ENCODE assay signal across 25 cellular contexts in genomic region chr16:13913374-13914292, GRCh38. TPM values are rescaled to one million over a fixed set of nuclear protein-coding genes. Genes with fewer than 3 reads are reported as not detected.
DNase-seq lines count a peak whose midpoint lies in the region; ATAC-seq, FAIRE-seq and TF ChIP-seq lines count a peak whose summit lies in the region.
"Had no signal": no experiment of that assay in that cellular context is flagged by ENCODE, and none has a peak within 500 bp of the region (broad histone marks: within the 10 kb centered on the region; RNA-seq: fewer than 3 reads in every experiment).

No MANE protein-coding gene starts in this region.

- FAIRE-seq in HepG2 (lab: Jason Lieb, UNC), result no peak
- FAIRE-seq: D721Med, HTR-8/SVneo had no signal

- H3K4me1 ChIP-seq in left ventricle myocardium inferior, result peaks cover 18% of the 10 kb centered on the region
- peaks cover 0 to 14% of the 10 kb centered on the region in 2 donors for H3K4me1 ChIP-seq in ascending aorta
- peaks cover 59% of the 10 kb centered on the region for H3K4me1 ChIP-seq in HepG2 (ENCODE audit: insufficient read depth, low read length)
- peaks cover 6 to 22% (median 19%) of the 10 kb centered on the region in 3 donors for H3K4me1 ChIP-seq in skeletal muscle tissue (ENCODE audit: control insufficient read depth in 3 of 3, insufficient read depth in 3 of 3, low read length in 3 of 3)
- no peaks in the 10 kb centered on the region for H3K4me1 ChIP-seq in mammary epithelial cell (ENCODE audit: insufficient read depth, low read length)
- no peaks in the 10 kb centered on the region for H3K4me1 ChIP-seq in neural progenitor cell

- dilution Hi-C loops in mammary epithelial cell (cut with HindIII; ENCODE audit: low sequenced_read_pairs), result no loop called here

- no peak overlapping the region for H2AFZ ChIP-seq in HepG2 (ENCODE audit: low read length)
- H2AFZ ChIP-seq in mammary epithelial cell (ENCODE audit: low read depth, low read length), result no peak overlapping the region
- no peak overlapping the region for H2AFZ ChIP-seq in neural progenitor cell (replicated peaks)

- peak overlapping the region; percentile 58 for H3K4me2 ChIP-seq in HepG2 (ENCODE audit: low read depth, low read length)
- H3K4me2 ChIP-seq in mammary epithelial cell (ENCODE audit: insufficient read depth, low read depth, low read length), result no peak overlapping the region
- H3K4me2 ChIP-seq in neural progenitor cell, result no peak overlapping the region
- H3K4me2 ChIP-seq: SK-N-SH had no signal

- no peaks in the 10 kb centered on the region for H4K20me1 ChIP-seq in HepG2 (ENCODE audit: insufficient read depth, low read length)
- no peaks in the 10 kb centered on the region for H4K20me1 ChIP-seq in mammary epithelial cell (ENCODE audit: insufficient read depth, low read length)
- H4K20me1 ChIP-seq in neural progenitor cell (ENCODE audit: low read depth), result no peaks in the 10 kb centered on the region

- H3K27ac ChIP-seq in left ventricle myocardium inferior (replicated peaks) (peak overlapping the region; percentile 34), ascending aorta (peak overlapping the region; percentile 17 to 38), HepG2 (ENCODE audit: extremely low read length, insufficient read depth, low read length) (peak overlapping the region; percentile 20), skeletal muscle tissue (ENCODE audit: low read depth, low read length) (no peak overlapping the region), mammary epithelial cell (ENCODE audit: insufficient read depth, low read depth, low read length) (no peak overlapping the region), neural progenitor cell (no peak overlapping the region)
- H3K27ac ChIP-seq: 22Rv1, RWPE1 had no signal

- H3K27ac Mint-ChIP-seq in neural progenitor cell, result no peak overlapping the region
- H3K27ac Mint-ChIP-seq: HFFc6 had no signal

- no peaks in the 10 kb centered on the region for H3K36me3 ChIP-seq in left ventricle myocardium inferior
- no peaks in the 10 kb centered on the region for H3K36me3 ChIP-seq in ascending aorta
- no peaks in the 10 kb centered on the region for H3K36me3 ChIP-seq in HepG2 (replicated peaks in 1 of 2; ENCODE audit: control insufficient read depth in 1 of 2, insufficient read depth in 2 of 2, low read length in 2 of 2)
- no peaks in the 10 kb centered on the region for H3K36me3 ChIP-seq in skeletal muscle tissue (ENCODE audit: control insufficient read depth in 3 of 3, insufficient read depth in 3 of 3, low read length in 3 of 3)
- H3K36me3 ChIP-seq in mammary epithelial cell (ENCODE audit: insufficient read depth, low read length), result no peaks in the 10 kb centered on the region
- no peaks in the 10 kb centered on the region for H3K36me3 ChIP-seq in neural progenitor cell
- H3K36me3 ChIP-seq: HAP-1 had no signal

- H3K36me3 Mint-ChIP-seq in neural progenitor cell, result no peaks in the 10 kb centered on the region

- POLR2A ChIA-PET in HepG2 (lab: Yijun Ruan, JAX), result no interaction called here

- in situ Hi-C loops in HepG2 (cut with HindIII; ENCODE audit: extremely low pct_ligation_motif_present, low pct_unique_long_range_greater_than_20kb) (no loop called here), mammary epithelial cell (cut with MboI; ENCODE audit: low sequenced_read_pairs in 2 of 2) (no loop called here)

- no peak overlapping the region for H3K9ac ChIP-seq in HepG2 (ENCODE audit: insufficient read depth, low read depth, low read length)
- H3K9ac ChIP-seq in skeletal muscle tissue (ENCODE audit: low read depth in 1 of 3, low read length in 3 of 3), result peak overlapping the region in 2 of 3 donors; percentile 28
- no peak overlapping the region for H3K9ac ChIP-seq in mammary epithelial cell (ENCODE audit: insufficient read depth, low read length)
- no peak overlapping the region for H3K9ac ChIP-seq in neural progenitor cell
- H3K9ac ChIP-seq: SK-N-SH had no signal

- H3K9me3 ChIP-seq in left ventricle myocardium inferior (replicated peaks) (peaks cover 13% of the 10 kb centered on the region), ascending aorta (peaks cover 0 to 5% of the 10 kb centered on the region in 2 donors), HepG2 (ENCODE audit: low read length) (peaks cover 8% of the 10 kb centered on the region), skeletal muscle tissue (ENCODE audit: control insufficient read depth in 3 of 3, low read length in 3 of 3) (peaks cover 0 to 3% (median 0%) of the 10 kb centered on the region in 3 donors), mammary epithelial cell (replicated peaks; ENCODE audit: insufficient read depth, low read length) (peaks cover 4% of the 10 kb centered on the region), neural progenitor cell (ENCODE audit: low read depth) (no peaks in the 10 kb centered on the region)
- H3K9me3 ChIP-seq: SK-N-SH had no signal

- WGBS in HepG2 (ENCODE audit: low lambda C conversion rate), result 29% methylated on average over 7 of the region's 7 CpGs
- WGBS in mammary epithelial cell (ENCODE audit: low coverage, missing lambda C conversion rate), result 38% methylated on average over 7 of the region's 7 CpGs

- peaks cover 3% of the 10 kb centered on the region for H3K4me1 Mint-ChIP-seq in neural progenitor cell

- H3K4me3 Mint-ChIP-seq in neural progenitor cell, result no peak overlapping the region
- H3K4me3 Mint-ChIP-seq: HFFc6 had no signal

- CTCF ChIA-PET in HepG2 (lab: Yijun Ruan, JAX; ENCODE audit: low intra/inter-chr PET ratio, low total read pairs) (no interaction called here), mammary epithelial cell (lab: Charles Lee; ENCODE audit: low non-redundant PET) (no interaction called here)

- peaks cover 5% of the 10 kb centered on the region for H3K27me3 Mint-ChIP-seq in neural progenitor cell (ENCODE audit: insufficient read depth, low read depth)

- peaks cover 7% of the 10 kb centered on the region for H3K27me3 ChIP-seq in left ventricle myocardium inferior (ENCODE audit: low read depth)
- H3K27me3 ChIP-seq in ascending aorta, result no peaks in the 10 kb centered on the region
- no peaks in the 10 kb centered on the region for H3K27me3 ChIP-seq in HepG2 (ENCODE audit: control insufficient read depth in 1 of 2, insufficient read depth in 2 of 2, low read length in 2 of 2)
- H3K27me3 ChIP-seq in skeletal muscle tissue (ENCODE audit: control insufficient read depth in 3 of 3, insufficient read depth in 3 of 3, low read length in 3 of 3), result peaks cover 0 to 2% (median 0%) of the 10 kb centered on the region in 3 donors
- H3K27me3 ChIP-seq in mammary epithelial cell (ENCODE audit: insufficient read depth, low read length), result no peaks in the 10 kb centered on the region
- H3K27me3 ChIP-seq in neural progenitor cell, result no peaks in the 10 kb centered on the region

- no peaks in the 10 kb centered on the region for H3K79me2 ChIP-seq in HepG2 (ENCODE audit: insufficient read depth, low read length)
- H3K79me2 ChIP-seq in mammary epithelial cell (ENCODE audit: insufficient read depth, low read length), result no peaks in the 10 kb centered on the region
- no peaks in the 10 kb centered on the region for H3K79me2 ChIP-seq in neural progenitor cell (ENCODE audit: low read depth)

- intact Hi-C loops in left ventricle myocardium inferior (cut with micrococcal nuclease), result no loop called here
- intact Hi-C loops in Right ventricle myocardium inferior (cut with DNase I), result no loop called here
- intact Hi-C loops in ascending aorta (cut with DNase I), result loop anchor here (10.0 kb wide), 1 partner anchor 591 kb away; no protein-coding TSS in a partner anchor
- intact Hi-C loops in HepG2 (cut with micrococcal nuclease; ENCODE audit: unreplicated experiment), result no loop called here
- intact Hi-C loops in mammary epithelial cell (cut with micrococcal nuclease), result no loop called here

- no peak for TF ChIP-seq RAD21 in HepG2 (CRISPR knock-in tag; IDR thresholded peaks at IDR 0.05)

- H3F3A ChIP-seq in neural progenitor cell (ENCODE audit: low read depth), result peaks cover 6% of the 10 kb centered on the region

- no peak for TF ChIP-seq CTCF in left ventricle myocardium inferior (IDR thresholded peaks at IDR 0.05; ENCODE audit: borderline replicate concordance)
- no peak for TF ChIP-seq CTCF in ascending aorta (IDR thresholded peaks at IDR 0.05)
- no peak for TF ChIP-seq CTCF in HepG2 (CRISPR knock-in tag; IDR thresholded peaks at IDR 0.05)
- TF ChIP-seq CTCF in mammary epithelial cell (conservative IDR thresholded peaks at IDR 0.05 in 1 of 2, IDR thresholded peaks at IDR 0.05 in 1 of 2; ENCODE audit: extremely low read depth in 1 of 2, insufficient read depth in 1 of 2, low read depth in 1 of 2, low read length in 2 of 2), result no peak
- TF ChIP-seq CTCF in neural progenitor cell (IDR thresholded peaks at IDR 0.05), result no peak

- no peak overlapping the region for H3K4me3 ChIP-seq in left ventricle myocardium inferior
- H3K4me3 ChIP-seq in ascending aorta, result no peak overlapping the region
- H3K4me3 ChIP-seq in HepG2 (replicated peaks in 1 of 3; ENCODE audit: insufficient read depth in 1 of 3, low read depth in 2 of 3, low read length in 3 of 3), result peak overlapping the region in 2 of 3 experiments; percentile 4 to 5; a peak in 2 of 6 replicates
- H3K4me3 ChIP-seq in skeletal muscle tissue (ENCODE audit: low read length in 3 of 3), result peak overlapping the region in 1 of 3 donors; percentile 6
- no peak overlapping the region for H3K4me3 ChIP-seq in mammary epithelial cell (replicated peaks in 1 of 3; ENCODE audit: insufficient read depth in 1 of 3, low read depth in 2 of 3, low read length in 3 of 3)
- H3K4me3 ChIP-seq in neural progenitor cell, result no peak overlapping the region
- H3K4me3 ChIP-seq: HAP-1 had no signal

- peaks cover 16% of the 10 kb centered on the region for H3K9me3 Mint-ChIP-seq in neural progenitor cell

- TF ChIP-seq EP300 in HepG2 (IDR thresholded peaks at IDR 0.05; ENCODE audit: low read depth in 2 of 2, low read length in 2 of 2), result no peak
- TF ChIP-seq EP300 in HepG2 (CRISPR knock-in tag; IDR thresholded peaks at IDR 0.05; ENCODE audit: borderline replicate concordance), result no peak

- BruUV-seq in HepG2 (replicated peaks; lab: Mats Ljungman, UMichigan) (no TSS peak), mammary epithelial cell (replicated peaks; lab: Mats Ljungman, UMichigan) (no TSS peak)

- ATAC-seq in Right ventricle myocardium inferior (no peak), HepG2 (peak; percentile 50)

- no peak for TF ChIP-seq POLR2A in HepG2 (IDR thresholded peaks at IDR 0.05; ENCODE audit: insufficient read depth in 1 of 2, low read depth in 2 of 2, low read length in 2 of 2)

- no peak for DNase-seq in left ventricle myocardium inferior
- no peak for DNase-seq in Right ventricle myocardium inferior (ENCODE audit: missing footprints)
- no peak for DNase-seq in ascending aorta (ENCODE audit: low spot score in 2 of 2)
- DNase-seq in HepG2 (ENCODE audit: low spot score), result no peak
- no peak for DNase-seq in NOMO-1 treated with dmso at 0.1 percent for 144 hours (lab: John Stamatoyannopoulos, UW; ENCODE audit: unreplicated experiment)
- DNase-seq in mammary epithelial cell, result no peak
- DNase-seq in neural progenitor cell (ENCODE audit: low spot score), result no peak
- DNase-seq: ACHN, GOT3, HFFc6, NCI-H1092 treated with DMSO at 0.1 percent for 48 hours, NCI-H1436 treated with DMSO at 0.1 percent for 48 hours, NCI-H187 treated with DMSO at 0.1 percent for 48 hours, NCI-H446, NCI-H524 treated with DMSO at 0.1 percent for 48 hours, NCI-H82, SHP77 treated with DMSO at 0.1 percent for 48 hours, SK-N-SH, SW 1271 had no signal

RNA-seq across cellular contexts. Expression of gene ERCC4, which starts 6.3 kb away (rescaled TPM):
- total RNA-seq in left ventricle myocardium inferior (8.2 TPM), Right ventricle myocardium inferior (7.2 TPM), ascending aorta (6.2 TPM), HepG2 (2016; rRNA removed; fragmentation: Illumina TruSeq; extraction: Trizol) (15.2 and 27.9 TPM in 2 replicates), skeletal muscle tissue (6.8 TPM), mammary epithelial cell (10 to 100 TPM in 1 of 2 donors, 1 to 10 TPM in 1; 9.7 to 13.1 TPM), neural progenitor cell (ENCODE audit: low replicate concordance) (7.7 and 11.4 TPM in 2 replicates)
- 15.7 and 17.8 TPM in 2 replicates for total RNA-seq in HepG2 (2016; cell fraction: cytosol; rRNA removed; fragmentation: Illumina TruSeq; extraction: Trizol; ENCODE audit: low read depth)
- 15.2 and 33.1 TPM in 2 replicates for total RNA-seq in HepG2 (2016; cell fraction: insoluble cytoplasmic fraction; rRNA removed; fragmentation: Illumina TruSeq; extraction: Trizol)
- total RNA-seq in HepG2 (2016; cell fraction: membrane; rRNA removed; fragmentation: Illumina TruSeq; extraction: Trizol), result 5.6 and 5.8 TPM in 2 replicates
- 13.3 and 14.1 TPM in 2 replicates for total RNA-seq in HepG2 (2016; cell fraction: nucleus; rRNA removed; fragmentation: Illumina TruSeq; extraction: Trizol)
- polyA plus RNA-seq in HepG2 (2011; rRNA removed) (5.4 and 5.7 TPM in 2 replicates), mammary epithelial cell (2.5 TPM)
- polyA plus RNA-seq in HepG2 (2011; cell fraction: cytosol; rRNA removed), result 1.7 and 2.7 TPM in 2 replicates
- 3.0 and 4.3 TPM in 2 replicates for polyA plus RNA-seq in HepG2 (2011; cell fraction: nucleus; rRNA removed)
- 6.4 and 8.2 TPM in 2 replicates for polyA plus RNA-seq in HepG2 (2012)
- 0.23 and 0.35 TPM in 2 replicates for polyA plus RNA-seq in HepG2 (2016; cell fraction: cytosol; fragmentation: Illumina TruSeq; extraction: Trizol; ENCODE audit: low read depth)
- polyA plus RNA-seq in HepG2 (2016; cell fraction: insoluble cytoplasmic fraction; fragmentation: Illumina TruSeq; extraction: Trizol; ENCODE audit: low read depth), result 8.7 and 9.8 TPM in 2 replicates
- polyA plus RNA-seq in HepG2 (2016; cell fraction: membrane; fragmentation: Illumina TruSeq; extraction: Trizol; ENCODE audit: low read depth), result 0.58 and 0.98 TPM in 2 replicates
- polyA plus RNA-seq in HepG2 (2016; cell fraction: nucleus; fragmentation: Illumina TruSeq; extraction: Trizol; ENCODE audit: insufficient read depth, low read depth), result 8.7 and 13.2 TPM in 2 replicates
- 26.2 and 26.7 TPM in 2 replicates for polyA minus RNA-seq in HepG2 (2011; rRNA and poly(A)+ RNA removed; ENCODE audit: low replicate concordance)
- 19.2 and 21.1 TPM in 2 replicates for polyA minus RNA-seq in HepG2 (2011; cell fraction: cytosol; rRNA and poly(A)+ RNA removed)
- 15.1 and 21.3 TPM in 2 replicates for polyA minus RNA-seq in HepG2 (2011; cell fraction: nucleus; rRNA and poly(A)+ RNA removed)
- 33.3 TPM for polyA minus RNA-seq in mammary epithelial cell

Comparison
In these comparisons a context has a peak if more than half of its experiments do, and no peak if none do; other contexts are left out.
1. H3K27ac ChIP-seq: peak in left ventricle myocardium inferior (single experiment), ascending aorta (2 of 2) and HepG2 (single experiment); none in skeletal muscle tissue (single experiment), mammary epithelial cell (single experiment) and neural progenitor cell (single experiment).
2. H3K4me3 ChIP-seq: peak in HepG2 (2 of 3); none in left ventricle myocardium inferior (single experiment), ascending aorta (0 of 2), mammary epithelial cell (0 of 3) and neural progenitor cell (single experiment).
3. H3K9ac ChIP-seq: peak in skeletal muscle tissue (2 of 3); none in HepG2 (single experiment), mammary epithelial cell (single experiment) and neural progenitor cell (single experiment).